Comparison of ENCODE assay signal across 2 cellular contexts in the genomic region with DNA sequence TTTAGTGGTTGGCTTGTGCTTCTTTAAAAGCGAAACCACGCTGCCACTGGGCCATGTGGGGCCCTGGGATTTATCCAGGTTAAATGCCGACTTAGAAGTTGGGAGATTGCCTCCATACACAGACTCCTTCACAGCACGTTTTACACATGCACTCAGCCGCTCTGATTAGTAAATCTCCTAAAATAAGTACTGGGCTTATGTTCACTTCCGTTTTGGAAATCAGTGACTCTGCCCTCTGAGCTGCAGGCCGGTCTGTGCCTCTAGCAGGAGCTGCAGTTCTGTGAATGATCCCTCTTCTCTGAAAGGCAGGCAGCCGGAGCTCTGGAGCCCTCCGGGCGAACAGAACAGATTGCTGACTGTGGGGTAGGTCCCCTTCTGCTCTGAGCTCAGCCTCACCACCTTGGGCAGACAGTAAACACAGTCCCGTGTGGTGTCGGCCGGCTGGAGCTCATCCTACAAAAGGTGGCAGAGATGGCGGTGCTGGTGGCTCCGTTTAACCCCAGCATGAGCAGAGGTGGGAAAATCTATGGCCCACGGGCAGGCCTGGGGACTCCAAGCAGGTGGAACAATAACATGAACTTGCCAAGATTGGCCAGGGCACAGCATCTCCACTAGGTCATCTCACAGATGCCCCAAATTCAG.
TF ChIP-seq lines count a peak whose summit lies in the region.

No MANE protein-coding gene starts in this region.

TF ChIP-seq in GM23338, 12 proteins besides CTCF, POLR2A, EP300 and RAD21:
- TF ChIP-seq, protein P1, sequence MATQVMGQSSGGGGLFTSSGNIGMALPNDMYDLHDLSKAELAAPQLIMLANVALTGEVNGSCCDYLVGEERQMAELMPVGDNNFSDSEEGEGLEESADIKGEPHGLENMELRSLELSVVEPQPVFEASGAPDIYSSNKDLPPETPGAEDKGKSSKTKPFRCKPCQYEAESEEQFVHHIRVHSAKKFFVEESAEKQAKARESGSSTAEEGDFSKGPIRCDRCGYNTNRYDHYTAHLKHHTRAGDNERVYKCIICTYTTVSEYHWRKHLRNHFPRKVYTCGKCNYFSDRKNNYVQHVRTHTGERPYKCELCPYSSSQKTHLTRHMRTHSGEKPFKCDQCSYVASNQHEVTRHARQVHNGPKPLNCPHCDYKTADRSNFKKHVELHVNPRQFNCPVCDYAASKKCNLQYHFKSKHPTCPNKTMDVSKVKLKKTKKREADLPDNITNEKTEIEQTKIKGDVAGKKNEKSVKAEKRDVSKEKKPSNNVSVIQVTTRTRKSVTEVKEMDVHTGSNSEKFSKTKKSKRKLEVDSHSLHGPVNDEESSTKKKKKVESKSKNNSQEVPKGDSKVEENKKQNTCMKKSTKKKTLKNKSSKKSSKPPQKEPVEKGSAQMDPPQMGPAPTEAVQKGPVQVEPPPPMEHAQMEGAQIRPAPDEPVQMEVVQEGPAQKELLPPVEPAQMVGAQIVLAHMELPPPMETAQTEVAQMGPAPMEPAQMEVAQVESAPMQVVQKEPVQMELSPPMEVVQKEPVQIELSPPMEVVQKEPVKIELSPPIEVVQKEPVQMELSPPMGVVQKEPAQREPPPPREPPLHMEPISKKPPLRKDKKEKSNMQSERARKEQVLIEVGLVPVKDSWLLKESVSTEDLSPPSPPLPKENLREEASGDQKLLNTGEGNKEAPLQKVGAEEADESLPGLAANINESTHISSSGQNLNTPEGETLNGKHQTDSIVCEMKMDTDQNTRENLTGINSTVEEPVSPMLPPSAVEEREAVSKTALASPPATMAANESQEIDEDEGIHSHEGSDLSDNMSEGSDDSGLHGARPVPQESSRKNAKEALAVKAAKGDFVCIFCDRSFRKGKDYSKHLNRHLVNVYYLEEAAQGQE (IDR thresholded peaks at IDR 0.05; ENCODE audit: unreplicated experiment) = no peak
- TF ChIP-seq, protein P2, sequence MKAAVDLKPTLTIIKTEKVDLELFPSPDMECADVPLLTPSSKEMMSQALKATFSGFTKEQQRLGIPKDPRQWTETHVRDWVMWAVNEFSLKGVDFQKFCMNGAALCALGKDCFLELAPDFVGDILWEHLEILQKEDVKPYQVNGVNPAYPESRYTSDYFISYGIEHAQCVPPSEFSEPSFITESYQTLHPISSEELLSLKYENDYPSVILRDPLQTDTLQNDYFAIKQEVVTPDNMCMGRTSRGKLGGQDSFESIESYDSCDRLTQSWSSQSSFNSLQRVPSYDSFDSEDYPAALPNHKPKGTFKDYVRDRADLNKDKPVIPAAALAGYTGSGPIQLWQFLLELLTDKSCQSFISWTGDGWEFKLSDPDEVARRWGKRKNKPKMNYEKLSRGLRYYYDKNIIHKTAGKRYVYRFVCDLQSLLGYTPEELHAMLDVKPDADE (IDR thresholded peaks at IDR 0.05) = no peak
- TF ChIP-seq, protein P3, sequence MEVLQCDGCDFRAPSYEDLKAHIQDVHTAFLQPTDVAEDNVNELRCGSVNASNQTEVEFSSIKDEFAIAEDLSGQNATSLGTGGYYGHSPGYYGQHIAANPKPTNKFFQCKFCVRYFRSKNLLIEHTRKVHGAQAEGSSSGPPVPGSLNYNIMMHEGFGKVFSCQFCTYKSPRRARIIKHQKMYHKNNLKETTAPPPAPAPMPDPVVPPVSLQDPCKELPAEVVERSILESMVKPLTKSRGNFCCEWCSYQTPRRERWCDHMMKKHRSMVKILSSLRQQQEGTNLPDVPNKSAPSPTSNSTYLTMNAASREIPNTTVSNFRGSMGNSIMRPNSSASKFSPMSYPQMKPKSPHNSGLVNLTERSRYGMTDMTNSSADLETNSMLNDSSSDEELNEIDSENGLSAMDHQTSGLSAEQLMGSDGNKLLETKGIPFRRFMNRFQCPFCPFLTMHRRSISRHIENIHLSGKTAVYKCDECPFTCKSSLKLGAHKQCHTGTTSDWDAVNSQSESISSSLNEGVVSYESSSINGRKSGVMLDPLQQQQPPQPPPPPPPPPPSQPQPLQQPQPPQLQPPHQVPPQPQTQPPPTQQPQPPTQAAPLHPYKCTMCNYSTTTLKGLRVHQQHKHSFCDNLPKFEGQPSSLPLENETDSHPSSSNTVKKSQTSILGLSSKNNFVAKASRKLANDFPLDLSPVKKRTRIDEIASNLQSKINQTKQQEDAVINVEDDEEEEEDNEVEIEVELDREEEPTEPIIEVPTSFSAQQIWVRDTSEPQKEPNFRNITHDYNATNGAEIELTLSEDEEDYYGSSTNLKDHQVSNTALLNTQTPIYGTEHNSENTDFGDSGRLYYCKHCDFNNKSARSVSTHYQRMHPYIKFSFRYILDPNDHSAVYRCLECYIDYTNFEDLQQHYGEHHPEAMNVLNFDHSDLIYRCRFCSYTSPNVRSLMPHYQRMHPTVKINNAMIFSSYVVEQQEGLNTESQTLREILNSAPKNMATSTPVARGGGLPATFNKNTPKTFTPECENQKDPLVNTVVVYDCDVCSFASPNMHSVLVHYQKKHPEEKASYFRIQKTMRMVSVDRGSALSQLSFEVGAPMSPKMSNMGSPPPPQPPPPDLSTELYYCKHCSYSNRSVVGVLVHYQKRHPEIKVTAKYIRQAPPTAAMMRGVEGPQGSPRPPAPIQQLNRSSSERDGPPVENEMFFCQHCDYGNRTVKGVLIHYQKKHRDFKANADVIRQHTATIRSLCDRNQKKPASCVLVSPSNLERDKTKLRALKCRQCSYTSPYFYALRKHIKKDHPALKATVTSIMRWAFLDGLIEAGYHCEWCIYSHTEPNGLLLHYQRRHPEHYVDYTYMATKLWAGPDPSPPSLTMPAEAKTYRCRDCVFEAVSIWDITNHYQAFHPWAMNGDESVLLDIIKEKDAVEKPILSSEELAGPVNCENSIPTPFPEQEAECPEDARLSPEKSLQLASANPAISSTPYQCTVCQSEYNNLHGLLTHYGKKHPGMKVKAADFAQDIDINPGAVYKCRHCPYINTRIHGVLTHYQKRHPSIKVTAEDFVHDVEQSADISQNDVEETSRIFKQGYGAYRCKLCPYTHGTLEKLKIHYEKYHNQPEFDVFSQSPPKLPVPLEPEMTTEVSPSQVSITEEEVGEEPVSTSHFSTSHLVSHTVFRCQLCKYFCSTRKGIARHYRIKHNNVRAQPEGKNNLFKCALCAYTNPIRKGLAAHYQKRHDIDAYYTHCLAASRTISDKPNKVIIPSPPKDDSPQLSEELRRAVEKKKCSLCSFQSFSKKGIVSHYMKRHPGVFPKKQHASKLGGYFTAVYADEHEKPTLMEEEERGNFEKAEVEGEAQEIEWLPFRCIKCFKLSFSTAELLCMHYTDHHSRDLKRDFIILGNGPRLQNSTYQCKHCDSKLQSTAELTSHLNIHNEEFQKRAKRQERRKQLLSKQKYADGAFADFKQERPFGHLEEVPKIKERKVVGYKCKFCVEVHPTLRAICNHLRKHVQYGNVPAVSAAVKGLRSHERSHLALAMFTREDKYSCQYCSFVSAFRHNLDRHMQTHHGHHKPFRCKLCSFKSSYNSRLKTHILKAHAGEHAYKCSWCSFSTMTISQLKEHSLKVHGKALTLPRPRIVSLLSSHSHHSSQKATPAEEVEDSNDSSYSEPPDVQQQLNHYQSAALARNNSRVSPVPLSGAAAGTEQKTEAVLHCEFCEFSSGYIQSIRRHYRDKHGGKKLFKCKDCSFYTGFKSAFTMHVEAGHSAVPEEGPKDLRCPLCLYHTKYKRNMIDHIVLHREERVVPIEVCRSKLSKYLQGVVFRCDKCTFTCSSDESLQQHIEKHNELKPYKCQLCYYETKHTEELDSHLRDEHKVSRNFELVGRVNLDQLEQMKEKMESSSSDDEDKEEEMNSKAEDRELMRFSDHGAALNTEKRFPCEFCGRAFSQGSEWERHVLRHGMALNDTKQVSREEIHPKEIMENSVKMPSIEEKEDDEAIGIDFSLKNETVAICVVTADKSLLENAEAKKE (CRISPR knock-in tag; IDR thresholded peaks at IDR 0.05) = no peak
TF ChIP-seq in GM23338: peak in this region for 0.

TF ChIP-seq in GM12878, 131 proteins besides CTCF, POLR2A, EP300 and RAD21:
- TF ChIP-seq FOXM1 (IDR thresholded peaks at IDR 0.05; ENCODE audit: low read depth, low read length) (no peak), YY1 (IDR thresholded peaks at IDR 0.05; ENCODE audit: low read depth, low read length) (no peak), DPF2 (IDR thresholded peaks at IDR 0.05) (no peak), BHLHE40 (IDR thresholded peaks at IDR 0.05; ENCODE audit: borderline replicate concordance in 1 of 2, low read depth in 2 of 2, low read length in 1 of 2) (peak in 1 of 2 experiments; percentile 25; a peak in 1 of 4 replicates), FOXK2 (IDR thresholded peaks at IDR 0.05) (no peak), ESRRA (IDR thresholded peaks at IDR 0.05; ENCODE audit: low read length) (no peak), ZNF622 (IDR thresholded peaks at IDR 0.05) (no peak)
- TF ChIP-seq, protein P4, sequence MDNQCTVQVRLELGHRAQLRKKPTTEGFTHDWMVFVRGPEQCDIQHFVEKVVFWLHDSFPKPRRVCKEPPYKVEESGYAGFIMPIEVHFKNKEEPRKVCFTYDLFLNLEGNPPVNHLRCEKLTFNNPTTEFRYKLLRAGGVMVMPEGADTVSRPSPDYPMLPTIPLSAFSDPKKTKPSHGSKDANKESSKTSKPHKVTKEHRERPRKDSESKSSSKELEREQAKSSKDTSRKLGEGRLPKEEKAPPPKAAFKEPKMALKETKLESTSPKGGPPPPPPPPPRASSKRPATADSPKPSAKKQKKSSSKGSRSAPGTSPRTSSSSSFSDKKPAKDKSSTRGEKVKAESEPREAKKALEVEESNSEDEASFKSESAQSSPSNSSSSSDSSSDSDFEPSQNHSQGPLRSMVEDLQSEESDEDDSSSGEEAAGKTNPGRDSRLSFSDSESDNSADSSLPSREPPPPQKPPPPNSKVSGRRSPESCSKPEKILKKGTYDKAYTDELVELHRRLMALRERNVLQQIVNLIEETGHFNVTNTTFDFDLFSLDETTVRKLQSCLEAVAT (IDR thresholded peaks at IDR 0.05) = peak; percentile 53; the same call in 1 of the 2 replicates
- TF ChIP-seq, protein P5, sequence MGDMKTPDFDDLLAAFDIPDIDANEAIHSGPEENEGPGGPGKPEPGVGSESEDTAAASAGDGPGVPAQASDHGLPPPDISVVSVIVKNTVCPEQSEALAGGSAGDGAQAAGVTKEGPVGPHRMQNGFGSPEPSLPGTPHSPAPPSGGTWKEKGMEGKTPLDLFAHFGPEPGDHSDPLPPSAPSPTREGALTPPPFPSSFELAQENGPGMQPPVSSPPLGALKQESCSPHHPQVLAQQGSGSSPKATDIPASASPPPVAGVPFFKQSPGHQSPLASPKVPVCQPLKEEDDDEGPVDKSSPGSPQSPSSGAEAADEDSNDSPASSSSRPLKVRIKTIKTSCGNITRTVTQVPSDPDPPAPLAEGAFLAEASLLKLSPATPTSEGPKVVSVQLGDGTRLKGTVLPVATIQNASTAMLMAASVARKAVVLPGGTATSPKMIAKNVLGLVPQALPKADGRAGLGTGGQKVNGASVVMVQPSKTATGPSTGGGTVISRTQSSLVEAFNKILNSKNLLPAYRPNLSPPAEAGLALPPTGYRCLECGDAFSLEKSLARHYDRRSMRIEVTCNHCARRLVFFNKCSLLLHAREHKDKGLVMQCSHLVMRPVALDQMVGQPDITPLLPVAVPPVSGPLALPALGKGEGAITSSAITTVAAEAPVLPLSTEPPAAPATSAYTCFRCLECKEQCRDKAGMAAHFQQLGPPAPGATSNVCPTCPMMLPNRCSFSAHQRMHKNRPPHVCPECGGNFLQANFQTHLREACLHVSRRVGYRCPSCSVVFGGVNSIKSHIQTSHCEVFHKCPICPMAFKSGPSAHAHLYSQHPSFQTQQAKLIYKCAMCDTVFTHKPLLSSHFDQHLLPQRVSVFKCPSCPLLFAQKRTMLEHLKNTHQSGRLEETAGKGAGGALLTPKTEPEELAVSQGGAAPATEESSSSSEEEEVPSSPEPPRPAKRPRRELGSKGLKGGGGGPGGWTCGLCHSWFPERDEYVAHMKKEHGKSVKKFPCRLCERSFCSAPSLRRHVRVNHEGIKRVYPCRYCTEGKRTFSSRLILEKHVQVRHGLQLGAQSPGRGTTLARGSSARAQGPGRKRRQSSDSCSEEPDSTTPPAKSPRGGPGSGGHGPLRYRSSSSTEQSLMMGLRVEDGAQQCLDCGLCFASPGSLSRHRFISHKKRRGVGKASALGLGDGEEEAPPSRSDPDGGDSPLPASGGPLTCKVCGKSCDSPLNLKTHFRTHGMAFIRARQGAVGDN (IDR thresholded peaks at IDR 0.05) = peak; percentile 60
- TF ChIP-seq, protein P6, sequence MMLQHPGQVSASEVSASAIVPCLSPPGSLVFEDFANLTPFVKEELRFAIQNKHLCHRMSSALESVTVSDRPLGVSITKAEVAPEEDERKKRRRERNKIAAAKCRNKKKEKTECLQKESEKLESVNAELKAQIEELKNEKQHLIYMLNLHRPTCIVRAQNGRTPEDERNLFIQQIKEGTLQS (IDR thresholded peaks at IDR 0.05; ENCODE audit: borderline replicate concordance, extremely low read depth, low read depth, low read length) = no peak
- TF ChIP-seq, protein P7, sequence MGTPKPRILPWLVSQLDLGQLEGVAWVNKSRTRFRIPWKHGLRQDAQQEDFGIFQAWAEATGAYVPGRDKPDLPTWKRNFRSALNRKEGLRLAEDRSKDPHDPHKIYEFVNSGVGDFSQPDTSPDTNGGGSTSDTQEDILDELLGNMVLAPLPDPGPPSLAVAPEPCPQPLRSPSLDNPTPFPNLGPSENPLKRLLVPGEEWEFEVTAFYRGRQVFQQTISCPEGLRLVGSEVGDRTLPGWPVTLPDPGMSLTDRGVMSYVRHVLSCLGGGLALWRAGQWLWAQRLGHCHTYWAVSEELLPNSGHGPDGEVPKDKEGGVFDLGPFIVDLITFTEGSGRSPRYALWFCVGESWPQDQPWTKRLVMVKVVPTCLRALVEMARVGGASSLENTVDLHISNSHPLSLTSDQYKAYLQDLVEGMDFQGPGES (IDR thresholded peaks at IDR 0.05) = no peak
- TF ChIP-seq, protein P8, sequence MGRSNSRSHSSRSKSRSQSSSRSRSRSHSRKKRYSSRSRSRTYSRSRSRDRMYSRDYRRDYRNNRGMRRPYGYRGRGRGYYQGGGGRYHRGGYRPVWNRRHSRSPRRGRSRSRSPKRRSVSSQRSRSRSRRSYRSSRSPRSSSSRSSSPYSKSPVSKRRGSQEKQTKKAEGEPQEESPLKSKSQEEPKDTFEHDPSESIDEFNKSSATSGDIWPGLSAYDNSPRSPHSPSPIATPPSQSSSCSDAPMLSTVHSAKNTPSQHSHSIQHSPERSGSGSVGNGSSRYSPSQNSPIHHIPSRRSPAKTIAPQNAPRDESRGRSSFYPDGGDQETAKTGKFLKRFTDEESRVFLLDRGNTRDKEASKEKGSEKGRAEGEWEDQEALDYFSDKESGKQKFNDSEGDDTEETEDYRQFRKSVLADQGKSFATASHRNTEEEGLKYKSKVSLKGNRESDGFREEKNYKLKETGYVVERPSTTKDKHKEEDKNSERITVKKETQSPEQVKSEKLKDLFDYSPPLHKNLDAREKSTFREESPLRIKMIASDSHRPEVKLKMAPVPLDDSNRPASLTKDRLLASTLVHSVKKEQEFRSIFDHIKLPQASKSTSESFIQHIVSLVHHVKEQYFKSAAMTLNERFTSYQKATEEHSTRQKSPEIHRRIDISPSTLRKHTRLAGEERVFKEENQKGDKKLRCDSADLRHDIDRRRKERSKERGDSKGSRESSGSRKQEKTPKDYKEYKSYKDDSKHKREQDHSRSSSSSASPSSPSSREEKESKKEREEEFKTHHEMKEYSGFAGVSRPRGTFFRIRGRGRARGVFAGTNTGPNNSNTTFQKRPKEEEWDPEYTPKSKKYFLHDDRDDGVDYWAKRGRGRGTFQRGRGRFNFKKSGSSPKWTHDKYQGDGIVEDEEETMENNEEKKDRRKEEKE (IDR thresholded peaks at IDR 0.05) = no peak
